In the genomic region with DNA sequence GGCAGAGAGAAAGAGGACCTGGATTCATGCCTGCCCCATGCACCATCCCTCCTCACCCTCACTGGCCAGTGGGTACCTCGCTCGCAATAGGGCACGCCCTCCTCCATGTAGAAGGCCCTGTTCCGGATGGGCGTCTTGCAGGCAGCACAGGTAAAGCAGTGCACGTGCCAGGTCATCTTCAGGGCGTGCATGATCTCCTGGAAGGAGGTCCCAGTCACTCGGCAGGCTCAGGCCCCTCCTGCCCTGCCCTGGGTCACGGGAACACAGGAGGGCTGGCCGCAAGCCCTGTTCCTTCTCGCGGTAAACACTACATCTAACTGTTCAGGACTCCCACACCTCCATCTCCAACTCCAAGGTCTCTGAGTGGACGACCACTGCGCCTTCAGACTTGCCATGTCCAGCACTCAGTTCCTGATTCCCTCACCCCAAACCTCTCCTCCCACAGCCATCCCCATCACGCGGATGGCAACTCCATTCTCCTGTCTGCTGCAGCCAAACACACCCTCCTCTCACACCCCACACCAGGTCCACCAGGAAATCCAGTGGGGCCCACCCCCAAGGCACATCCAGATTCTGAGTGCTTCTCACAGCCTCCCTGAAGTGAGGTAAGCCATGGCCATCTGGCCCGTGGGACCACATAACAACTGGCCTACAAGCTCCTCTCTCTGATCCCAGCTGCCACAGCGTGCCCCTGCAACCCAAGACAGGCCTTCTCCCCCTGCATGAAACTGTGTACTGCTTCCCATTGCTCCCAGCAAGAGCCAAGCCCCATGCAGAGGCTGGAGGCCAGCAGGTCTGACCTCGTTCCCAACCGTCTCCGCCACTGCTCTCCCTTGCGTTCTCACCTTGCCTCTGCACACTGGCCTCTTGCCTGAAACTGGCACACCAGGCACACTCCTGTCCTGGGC, we compare ENCODE assay signal across 1 cellular context.
TF ChIP-seq lines count a peak whose summit lies in the region.

No MANE protein-coding gene starts in this region.

TF ChIP-seq in HCT116, 20 proteins besides CTCF, POLR2A, EP300 and RAD21:
- peak; percentile 46 for TF ChIP-seq POLR2AphosphoS5 (IDR thresholded peaks at IDR 0.05; ENCODE audit: low read depth, low read length)
- TF ChIP-seq ZFX (IDR thresholded peaks at IDR 0.05), result no peak
